19 cellular contexts compared by ENCODE assay signal in the genomic region with DNA sequence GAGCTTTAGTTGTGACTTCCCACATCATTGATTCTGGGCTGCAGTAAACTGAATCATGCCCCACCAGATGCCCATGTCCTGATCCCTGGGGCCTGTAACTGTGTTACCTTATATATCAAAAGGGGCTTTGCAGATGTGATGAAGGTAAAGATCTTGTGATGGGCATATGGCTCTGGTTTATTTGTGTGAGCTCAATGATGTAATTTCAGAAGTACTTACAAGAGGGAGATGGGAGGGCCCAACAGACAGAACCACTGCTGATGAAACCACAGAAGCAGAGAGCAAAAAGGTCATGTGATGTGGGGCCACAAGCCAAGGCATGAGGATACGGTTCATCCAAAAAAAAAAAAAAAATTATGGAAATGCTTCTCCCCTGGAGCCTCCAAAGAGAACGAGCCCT.
DNase-seq lines count a peak whose midpoint lies in the region; ATAC-seq and TF ChIP-seq lines count a peak whose summit lies in the region.
"Had no signal": no experiment of that assay in that cellular context is flagged by ENCODE, and none has a peak within 500 bp of the region (broad histone marks: within the 10 kb centered on the region; RNA-seq: fewer than 3 reads in every experiment).

No MANE protein-coding gene starts in this region.

- H3K4me1 ChIP-seq in SK-N-SH (ENCODE audit: control insufficient read depth in 1 of 2, insufficient read depth in 2 of 2, low read depth in 1 of 2, low read length in 1 of 2) (peaks cover 0 to 48% of the 10 kb centered on the region in 2 experiments; a peak in 1 of 4 replicates), ovary (ENCODE audit: insufficient read depth) (no peaks in the 10 kb centered on the region)
- H3K4me1 ChIP-seq: transverse colon had no signal

- H3K9me2 ChIP-seq in SK-N-SH, result no peaks in the 10 kb centered on the region

- H3K36me3 ChIP-seq in SK-N-SH (replicated peaks in 1 of 2; ENCODE audit: control insufficient read depth in 1 of 2, insufficient read depth in 2 of 2, low read length in 1 of 2), result no peaks in the 10 kb centered on the region
- H3K36me3 ChIP-seq in ovary, result no peaks in the 10 kb centered on the region
- H3K36me3 ChIP-seq: brain microvascular endothelial cell, neural progenitor cell, transverse colon had no signal

- no peak for TF ChIP-seq CTCF in SK-N-SH (IDR thresholded peaks at IDR 0.05)
- no peak for TF ChIP-seq CTCF in NB4 (IDR thresholded peaks at IDR 0.05; ENCODE audit: low read depth, low read length)
- no peak for TF ChIP-seq CTCF in CD14-positive monocyte (IDR thresholded peaks at IDR 0.05)
- no peak for TF ChIP-seq CTCF in ovary (IDR thresholded peaks at IDR 0.05)

- no peak overlapping the region for H3K9ac ChIP-seq in SK-N-SH
- H3K9ac ChIP-seq: neural progenitor cell had no signal

- ATAC-seq in SK-N-SH treated with all-trans-retinoic acid at 6 μM for 48 hours, result no peak
- ATAC-seq in activated naive CD8-positive, alpha-beta T cell treated with anti-CD3 and anti-CD28 coated beads, Interleukin-2, amount 10 ng/mL, durations not matched to agents 7 days and 5 days (ENCODE audit: low read depth), result peak; percentile 23
- ATAC-seq in activated T-helper 17 cell treated with anti-CD3 and anti-CD28 coated beads, Interleukin-2, amount 50 U/mL, for 72 hours (replicated peaks), result no peak
- ATAC-seq: right cardiac atrium had no signal

- intact Hi-C loops in CD14-positive monocyte (cut with micrococcal nuclease), result no loop called here
- intact Hi-C loops in ovary (cut with DNase I), result no loop called here

- peaks cover 12% of the 10 kb centered on the region for H3K36me3 Mint-ChIP-seq in activated naive CD8-positive, alpha-beta T cell treated with anti-CD3 and anti-CD28 coated beads, Interleukin-2, amount 10 ng/mL, durations not matched to agents 7 days and 5 days
- peaks cover 0 to 1% of the 10 kb centered on the region in 2 donors for H3K36me3 Mint-ChIP-seq in CD14-positive monocyte
- no peaks in the 10 kb centered on the region for H3K36me3 Mint-ChIP-seq in activated T-helper 17 cell treated with anti-CD3 and anti-CD28 coated beads, Interleukin-2, amount 50 U/mL, for 72 hours (ENCODE audit: low read depth)
- H3K36me3 Mint-ChIP-seq: CD8-positive, alpha-beta memory T cell; neural progenitor cell had no signal

- CTCF ChIA-PET in SK-N-SH (lab: Yijun Ruan, JAX), result interaction anchor here (0.6 to 2.1 kb wide), 4 partner anchors 10 to 61 kb away, joined by 3 to 9 read pairs (median 3); no protein-coding TSS in a partner anchor

- no peak overlapping the region for H3K4me3 ChIP-seq in SK-N-SH (ENCODE audit: low read depth in 2 of 2, low read length in 1 of 2)
- no peak overlapping the region for H3K4me3 ChIP-seq in NB4 (ENCODE audit: low read depth, low read length)
- H3K4me3 ChIP-seq in ovary, result no peak overlapping the region
- H3K4me3 ChIP-seq: neural progenitor cell, transverse colon had no signal

- no peak for TF ChIP-seq POLR2A in NB4 (IDR thresholded peaks at IDR 0.05; ENCODE audit: extremely low read depth, insufficient read length)
- TF ChIP-seq POLR2A in ovary (IDR thresholded peaks at IDR 0.05), result no peak

- H3K4me1 Mint-ChIP-seq in activated naive CD8-positive, alpha-beta T cell treated with anti-CD3 and anti-CD28 coated beads, Interleukin-2, amount 10 ng/mL, durations not matched to agents 7 days and 5 days, result peaks cover 60% of the 10 kb centered on the region
- H3K4me1 Mint-ChIP-seq in CD14-positive monocyte, result peaks cover 2% of the 10 kb centered on the region
- H3K4me1 Mint-ChIP-seq in activated T-helper 17 cell treated with anti-CD3 and anti-CD28 coated beads, Interleukin-2, amount 50 U/mL, for 72 hours, result peaks cover 13% of the 10 kb centered on the region

- TF ChIP-seq RAD21 in SK-N-SH (IDR thresholded peaks at IDR 0.05; ENCODE audit: low read length), result 0 out of 2 replicates have a peak, but pooled peaks have one; percentile 1

- H3K9me3 ChIP-seq in SK-N-SH (no peaks in the 10 kb centered on the region), ovary (no peaks in the 10 kb centered on the region)
- H3K9me3 ChIP-seq: transverse colon had no signal

- H3K27ac Mint-ChIP-seq in activated naive CD8-positive, alpha-beta T cell treated with anti-CD3 and anti-CD28 coated beads, Interleukin-2, amount 10 ng/mL, durations not matched to agents 7 days and 5 days, result peak overlapping the region; percentile 18
- H3K27ac Mint-ChIP-seq in CD14-positive monocyte, result no peak overlapping the region
- no peak overlapping the region for H3K27ac Mint-ChIP-seq in activated T-helper 17 cell treated with anti-CD3 and anti-CD28 coated beads, Interleukin-2, amount 50 U/mL, for 72 hours
- H3K27ac Mint-ChIP-seq: activated naive CD4-positive, alpha-beta T cell treated with anti-CD3 and anti-CD28 coated beads for 36 hours; neural progenitor cell had no signal

- peak overlapping the region in 1 of 2 experiments; percentile 72; a peak in 1 of 4 replicates for H3K27ac ChIP-seq in SK-N-SH (ENCODE audit: low read depth in 2 of 2, low read length in 1 of 2)
- no peak overlapping the region for H3K27ac ChIP-seq in ovary
- H3K27ac ChIP-seq: brain microvascular endothelial cell, neural progenitor cell, transverse colon had no signal

- no peak overlapping the region for H3K4me2 ChIP-seq in SK-N-SH
- H3K4me2 ChIP-seq: neural progenitor cell had no signal

- TF ChIP-seq EP300 in SK-N-SH (IDR thresholded peaks at IDR 0.05; ENCODE audit: borderline replicate concordance in 1 of 2, low read depth in 1 of 2, low read length in 1 of 2), result no peak; a peak in 1 of 4 replicates
- no peak for TF ChIP-seq EP300 in ovary (IDR thresholded peaks at IDR 0.05)

- H2AFZ ChIP-seq in SK-N-SH (ENCODE audit: low read depth), result no peak overlapping the region
- H2AFZ ChIP-seq: neural progenitor cell had no signal

- 74% methylated on average over 2 of the region's 2 CpGs for WGBS in SK-N-SH (ENCODE audit: low lambda C conversion rate)
- WGBS in ovary, 3 donors, result 19 to 52% (median 24%) methylated on average over 2 of the region's 2 CpGs

- H3K27me3 Mint-ChIP-seq in activated naive CD8-positive, alpha-beta T cell treated with anti-CD3 and anti-CD28 coated beads, Interleukin-2, amount 10 ng/mL, durations not matched to agents 7 days and 5 days, result peaks cover 43% of the 10 kb centered on the region
- H3K27me3 Mint-ChIP-seq in CD14-positive monocyte (ENCODE audit: low read depth in 3 of 3), result peaks cover 21 to 66% (median 44%) of the 10 kb centered on the region in 3 donors
- H3K27me3 Mint-ChIP-seq in activated T-helper 17 cell treated with anti-CD3 and anti-CD28 coated beads, Interleukin-2, amount 50 U/mL, for 72 hours, result peaks cover 14% of the 10 kb centered on the region

- H3K4me3 Mint-ChIP-seq in activated naive CD8-positive, alpha-beta T cell treated with anti-CD3 and anti-CD28 coated beads, Interleukin-2, amount 10 ng/mL, durations not matched to agents 7 days and 5 days, result peak overlapping the region; percentile 7
- no peak overlapping the region for H3K4me3 Mint-ChIP-seq in CD14-positive monocyte
- H3K4me3 Mint-ChIP-seq in activated T-helper 17 cell treated with anti-CD3 and anti-CD28 coated beads, Interleukin-2, amount 50 U/mL, for 72 hours, result no peak overlapping the region
- H3K4me3 Mint-ChIP-seq: activated naive CD4-positive, alpha-beta T cell treated with anti-CD3 and anti-CD28 coated beads for 36 hours; neural progenitor cell had no signal

- no peaks in the 10 kb centered on the region for H3F3A ChIP-seq in SK-N-SH (replicated peaks; ENCODE audit: insufficient read depth)

- H3K79me2 ChIP-seq in SK-N-SH (ENCODE audit: insufficient read depth), result no peaks in the 10 kb centered on the region

- DNase-seq in SK-N-SH (peak; percentile 38), NB4 (ENCODE audit: low read depth) (peak; percentile 33), mesenteric fat pad (ENCODE audit: low spot score) (peak; percentile 16), CD14-positive monocyte (ENCODE audit: low spot score) (no peak), ovary (no peak)
- no peak for DNase-seq in activated naive CD8-positive, alpha-beta T cell treated with anti-CD3 and anti-CD28 coated beads, Interleukin-2, amount 10 ng/mL, durations not matched to agents 7 days and 5 days
- DNase-seq: 8988T; activated naive CD4-positive, alpha-beta T cell treated with anti-CD3 and anti-CD28 coated beads for 36 hours; brain microvascular endothelial cell; CD8-positive, alpha-beta memory T cell; effector memory CD4-positive, alpha-beta T cell; mammary epithelial cell; NCI-H1048; right cardiac atrium; stimulated activated CD4-positive, alpha-beta T cell treated with anti-CD3 and anti-CD28 coated beads, Interleukin-2, amount 100 ng/mL, for 48 hours; transverse colon had no signal

- POLR2A ChIA-PET in SK-N-SH (lab: Yijun Ruan, JAX), result interaction anchor here (1.0 to 1.7 kb wide), 3 partner anchors 15 to 576 kb away, joined by 3 to 5 read pairs (median 5); partner anchors contain the start of gene SRSF6
- POLR2A ChIA-PET in activated naive CD8-positive, alpha-beta T cell treated with anti-CD3 and anti-CD28 coated beads, Interleukin-2, amount 10 ng/mL, durations not matched to agents 7 days and 5 days (lab: Charles Lee), result no interaction called here

- no peaks in the 10 kb centered on the region for H3K27me3 ChIP-seq in SK-N-SH (ENCODE audit: insufficient read depth)
- H3K27me3 ChIP-seq in ovary, result no peaks in the 10 kb centered on the region
- H3K27me3 ChIP-seq: neural progenitor cell, transverse colon had no signal

- H3K9me3 Mint-ChIP-seq in activated naive CD8-positive, alpha-beta T cell treated with anti-CD3 and anti-CD28 coated beads, Interleukin-2, amount 10 ng/mL, durations not matched to agents 7 days and 5 days, result peaks cover 2% of the 10 kb centered on the region
- H3K9me3 Mint-ChIP-seq in CD14-positive monocyte, result peaks cover 0 to 2% (median 0%) of the 10 kb centered on the region in 7 donors
- H3K9me3 Mint-ChIP-seq in activated T-helper 17 cell treated with anti-CD3 and anti-CD28 coated beads, Interleukin-2, amount 50 U/mL, for 72 hours, result no peaks in the 10 kb centered on the region
- H3K9me3 Mint-ChIP-seq: activated naive CD4-positive, alpha-beta T cell treated with anti-CD3 and anti-CD28 coated beads for 36 hours; CD8-positive, alpha-beta memory T cell; neural progenitor cell had no signal

- no peaks in the 10 kb centered on the region for H4K20me1 ChIP-seq in SK-N-SH (ENCODE audit: insufficient read depth)

TF ChIP-seq in SK-N-SH, 30 proteins besides CTCF, POLR2A, EP300 and RAD21 (continues in another document):
- TF ChIP-seq JUND (IDR thresholded peaks at IDR 0.05), result no peak
- no peak for TF ChIP-seq MEF2A (IDR thresholded peaks at IDR 0.05; ENCODE audit: borderline replicate concordance, low read depth)
- no peak for TF ChIP-seq POLR2AphosphoS5 (IDR thresholded peaks at IDR 0.05; ENCODE audit: low read depth, low read length)
- TF ChIP-seq SMC3 (IDR thresholded peaks at IDR 0.05; ENCODE audit: low read depth, low read length), result no peak
- TF ChIP-seq FOXJ3 (CRISPR knock-in tag; IDR thresholded peaks at IDR 0.05), result no peak

TF ChIP-seq in SK-N-SH treated with all-trans-retinoic acid at 6 μM for 48 hours, 23 proteins besides CTCF, POLR2A, EP300 and RAD21 (continues in another document):
- no peak for TF ChIP-seq CSDC2 (CRISPR knock-in tag; IDR thresholded peaks at IDR 0.05)
- TF ChIP-seq ZNF8 (CRISPR knock-in tag; IDR thresholded peaks at IDR 0.05), result no peak

Comparison
In these comparisons a context has a peak if more than half of its experiments do, and no peak if none do; other contexts are left out.
1. DNase-seq: peak in SK-N-SH (single experiment), NB4 (single experiment) and mesenteric fat pad (single experiment); none in activated naive CD8-positive, alpha-beta T cell treated with anti-CD3 and anti-CD28 coated beads, Interleukin-2, amount 10 ng/mL, durations not matched to agents 7 days and 5 days (single experiment), CD14-positive monocyte (single experiment) and ovary (0 of 5).